ENCODE assay signal across 16 cellular contexts in genomic region chr15:81785679-81786078, GRCh38.
DNase-seq lines count a peak whose midpoint lies in the region; TF ChIP-seq lines count a peak whose summit lies in the region.
"Had no signal": no experiment of that assay in that cellular context is flagged by ENCODE, and none has a peak within 500 bp of the region (broad histone marks: within the 10 kb centered on the region; RNA-seq: fewer than 3 reads in every experiment).

No MANE protein-coding gene starts in this region.

- H3K27ac ChIP-seq in SJCRH30 (peak overlapping the region; percentile 40; the same call in 1 of the 2 replicates), endodermal cell (ENCODE audit: low read depth, low read length) (no peak overlapping the region), vagina (no peak overlapping the region)
- H3K27ac ChIP-seq: 22Rv1, HL-60 had no signal

- no peaks in the 10 kb centered on the region for H3K36me3 ChIP-seq in SJCRH30
- H3K36me3 ChIP-seq in endodermal cell (ENCODE audit: control insufficient read depth, insufficient read depth, low read length) = peaks cover 11% of the 10 kb centered on the region
- no peaks in the 10 kb centered on the region for H3K36me3 ChIP-seq in vagina

- no peak overlapping the region for H3K9ac ChIP-seq in endodermal cell (ENCODE audit: extremely low read depth, low read length, poor library complexity, severe bottlenecking)

- H3K27me3 Mint-ChIP-seq in endodermal cell (ENCODE audit: insufficient read depth) = peaks cover 2% of the 10 kb centered on the region
- H3K27me3 Mint-ChIP-seq: CD4-positive, CD25-positive, alpha-beta regulatory T cell had no signal

- H3K27me3 ChIP-seq in SJCRH30 (no peaks in the 10 kb centered on the region), endodermal cell (ENCODE audit: control insufficient read depth, insufficient read depth, low read length, poor library complexity, severe bottlenecking) (peaks cover 16% of the 10 kb centered on the region), vagina (no peaks in the 10 kb centered on the region)

- intact Hi-C loops in vagina (cut with DNase I) (no loop called here), posterior cingulate gyrus (cut with DNase I) (no loop called here)

- H3K4me1 ChIP-seq in SJCRH30 = peaks cover 37% of the 10 kb centered on the region
- peaks cover 4% of the 10 kb centered on the region for H3K4me1 ChIP-seq in endodermal cell (ENCODE audit: control insufficient read depth, insufficient read depth, low read length)
- H3K4me1 ChIP-seq in vagina = no peaks in the 10 kb centered on the region

- H3K9me3 ChIP-seq in SJCRH30 (replicated peaks) (no peaks in the 10 kb centered on the region; the same call in none of the 2 replicates), endodermal cell (ENCODE audit: control insufficient read depth, low read length) (peaks cover 24% of the 10 kb centered on the region), vagina (no peaks in the 10 kb centered on the region)

- H3K4me3 Mint-ChIP-seq in endodermal cell = no peak overlapping the region
- H3K4me3 Mint-ChIP-seq: CD4-positive, CD25-positive, alpha-beta regulatory T cell; GM23338 had no signal

- no peak overlapping the region for H3K27ac Mint-ChIP-seq in endodermal cell
- H3K27ac Mint-ChIP-seq: CD4-positive, CD25-positive, alpha-beta regulatory T cell; GM23338 had no signal

- peaks cover 50% of the 10 kb centered on the region for H3K36me3 Mint-ChIP-seq in endodermal cell (ENCODE audit: low read depth)
- H3K36me3 Mint-ChIP-seq: CD4-positive, CD25-positive, alpha-beta regulatory T cell had no signal

- H3K4me3 ChIP-seq in SJCRH30 = no peak overlapping the region
- no peak overlapping the region for H3K4me3 ChIP-seq in endodermal cell (ENCODE audit: low read length)
- H3K4me3 ChIP-seq in vagina = no peak overlapping the region
- H3K4me3 ChIP-seq: GM23338 had no signal

- peaks cover 5% of the 10 kb centered on the region for H3K4me1 Mint-ChIP-seq in endodermal cell
- H3K4me1 Mint-ChIP-seq: CD4-positive, CD25-positive, alpha-beta regulatory T cell had no signal

- 95 to 96% methylated on average over 5 of the region's 5 CpGs for WGBS in endodermal cell (ENCODE audit: insufficient coverage in 1 of 2, insufficient read length in 1 of 2), 2 experiments

- H3K9me3 Mint-ChIP-seq in endodermal cell = peaks cover 3% of the 10 kb centered on the region
- H3K9me3 Mint-ChIP-seq: GM23338 had no signal

- DNase-seq in NCI-H82 (lab: John Stamatoyannopoulos, UW) (peak; percentile 35), NCI-H82 treated with DMSO at 0.1 percent for 48 hours (lab: John Stamatoyannopoulos, UW; ENCODE audit: unreplicated experiment) (no peak), SJCRH30 (peak; percentile 27 to 45), endodermal cell (no peak), vagina (ENCODE audit: extremely low spot score in 2 of 2) (peak; percentile 31 to 32), DMS79 (lab: John Stamatoyannopoulos, UW) (no peak), posterior cingulate gyrus (no peak)
- no peak for DNase-seq in activated naive CD4-positive, alpha-beta T cell treated with anti-CD3 and anti-CD28 coated beads, Interleukin-2, amount 50 U/mL, for 16 hours
- DNase-seq: Calu3; CD4-positive, CD25-positive, alpha-beta regulatory T cell; DMS79 treated with DMSO at 0.1 percent for 48 hours; GDM1; H7 had no signal

- TF ChIP-seq CTCF in endodermal cell (conservative IDR thresholded peaks at IDR 0.05) = peak; percentile 30
- no peak for TF ChIP-seq CTCF in vagina (IDR thresholded peaks at IDR 0.05)

- TF ChIP-seq POLR2A in vagina (IDR thresholded peaks at IDR 0.05) = no peak

Comparison
In these comparisons a context has a peak if more than half of its experiments do, and no peak if none do; other contexts are left out.
1. DNase-seq: peak in NCI-H82 (single experiment), SJCRH30 (2 of 2) and vagina (2 of 2); none in NCI-H82 treated with DMSO at 0.1 percent for 48 hours (single experiment), endodermal cell (single experiment), DMS79 (single experiment), activated naive CD4-positive, alpha-beta T cell treated with anti-CD3 and anti-CD28 coated beads, Interleukin-2, amount 50 U/mL, for 16 hours (single experiment) and posterior cingulate gyrus (0 of 10).